Comparison of ENCODE assay signal across 9 cellular contexts in the genomic region with DNA sequence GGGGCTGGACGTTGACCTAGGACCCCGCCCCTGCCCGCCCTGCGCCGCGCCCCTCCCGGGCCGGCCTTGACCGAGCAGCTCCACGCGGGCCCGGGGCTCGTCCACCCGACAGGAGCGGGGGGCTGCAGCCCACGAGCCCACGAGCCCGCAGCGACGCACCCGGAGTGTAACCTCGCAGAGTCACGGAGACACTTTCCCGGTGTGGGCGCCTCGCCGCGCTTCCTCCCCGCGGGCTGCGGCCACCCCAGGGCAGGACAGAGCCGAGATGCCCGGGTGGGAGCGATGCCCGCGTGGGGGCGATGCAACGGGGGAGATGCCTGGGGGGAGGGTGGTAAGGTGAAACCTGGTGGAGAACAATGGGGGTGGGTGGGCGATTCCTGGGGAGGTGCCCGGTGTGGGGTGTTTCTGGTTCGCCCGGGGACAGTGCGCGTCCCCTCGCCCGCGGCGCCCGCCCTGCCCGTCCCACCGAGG. TPM values are rescaled to one million over a fixed set of nuclear protein-coding genes. Genes with fewer than 3 reads are reported as not detected.
A peak's percentile ranks its signal among the peaks of the same experiment; 100 is the strongest.
DNase-seq lines count a peak whose midpoint lies in the region; ATAC-seq and TF ChIP-seq lines count a peak whose summit lies in the region.
"Had no signal": no experiment of that assay in that cellular context is flagged by ENCODE, and none has a peak within 500 bp of the region (broad histone marks: within the 10 kb centered on the region; RNA-seq: fewer than 3 reads in every experiment).

No MANE protein-coding gene starts in this region.

- POLR2A ChIA-PET in CD8-positive, alpha-beta T cell (lab: Charles Lee) = interaction anchor here (1.2 kb wide), 2 partner anchors 10 to 22 kb away, joined by 3 to 8 read pairs; no protein-coding TSS in a partner anchor

- intact Hi-C loops in CD8-positive, alpha-beta T cell (cut with DNase I, micrococcal nuclease) = no loop called here

- H3K4me3 ChIP-seq in CD8-positive, alpha-beta T cell (ENCODE audit: low read depth, low read length) = peak overlapping the region; percentile 35
- H3K4me3 ChIP-seq in NB4 (ENCODE audit: low read depth, low read length) = peak overlapping the region; percentile 32
- peak overlapping the region; percentile 41 for H3K4me3 ChIP-seq in fibroblast of villous mesenchyme (ENCODE audit: low read depth, low read length)
- peak overlapping the region; percentile 57 for H3K4me3 ChIP-seq in rectal smooth muscle tissue (ENCODE audit: low read length)

- H3K9me3 ChIP-seq in CD8-positive, alpha-beta T cell (ENCODE audit: low read length) = no peaks in the 10 kb centered on the region

- no peak for TF ChIP-seq CTCF in CD8-positive, alpha-beta T cell (IDR thresholded peaks at IDR 0.05)
- no peak for TF ChIP-seq CTCF in NB4 (IDR thresholded peaks at IDR 0.05; ENCODE audit: low read depth, low read length)
- TF ChIP-seq CTCF in fibroblast of villous mesenchyme (IDR thresholded peaks at IDR 0.05; ENCODE audit: insufficient read depth, low read depth, low read length) = no peak
- TF ChIP-seq CTCF in foreskin keratinocyte (conservative IDR thresholded peaks at IDR 0.05) = no peak

- H3K27me3 Mint-ChIP-seq in CD8-positive, alpha-beta T cell (ENCODE audit: low read depth) = no peaks in the 10 kb centered on the region
- no peaks in the 10 kb centered on the region for H3K27me3 Mint-ChIP-seq in activated T-helper 17 cell treated with anti-CD3 and anti-CD28 coated beads, Interleukin-2, amount 50 U/mL, for 72 hours

- TF ChIP-seq POLR2A in NB4 (IDR thresholded peaks at IDR 0.05; ENCODE audit: extremely low read depth, insufficient read length) = no peak

- H3K27me3 ChIP-seq in CD8-positive, alpha-beta T cell (ENCODE audit: insufficient read depth, low read length) = no peaks in the 10 kb centered on the region
- H3K27me3 ChIP-seq in rectal smooth muscle tissue (ENCODE audit: control insufficient read depth, insufficient read depth, low read length) = peaks cover 16% of the 10 kb centered on the region
- peaks cover 75% of the 10 kb centered on the region for H3K27me3 ChIP-seq in foreskin keratinocyte

- peak overlapping the region; percentile 49 for H3K4me3 Mint-ChIP-seq in CD8-positive, alpha-beta T cell
- no peak overlapping the region for H3K4me3 Mint-ChIP-seq in activated T-helper 17 cell treated with anti-CD3 and anti-CD28 coated beads, Interleukin-2, amount 50 U/mL, for 72 hours

- ATAC-seq in CD8-positive, alpha-beta T cell = no peak
- no peak for ATAC-seq in activated T-helper 17 cell treated with anti-CD3 and anti-CD28 coated beads, Interleukin-2, amount 50 U/mL, for 72 hours (replicated peaks)
- ATAC-seq in foreskin keratinocyte = no peak

- DNase-seq in CD8-positive, alpha-beta T cell = no peak
- DNase-seq in NB4 (ENCODE audit: low read depth) (no peak), fibroblast of villous mesenchyme (ENCODE audit: low read depth) (no peak), foreskin melanocyte (no peak), foreskin keratinocyte (no peak), middle frontal gyrus (ENCODE audit: extremely low spot score, low spot score) (no peak)
- DNase-seq: NCI-H510A treated with DMSO at 0.1 percent for 48 hours had no signal

- peaks cover 23% of the 10 kb centered on the region for H3K4me1 Mint-ChIP-seq in CD8-positive, alpha-beta T cell (ENCODE audit: low read depth)
- peaks cover 6% of the 10 kb centered on the region for H3K4me1 Mint-ChIP-seq in activated T-helper 17 cell treated with anti-CD3 and anti-CD28 coated beads, Interleukin-2, amount 50 U/mL, for 72 hours

- H3K27ac ChIP-seq in CD8-positive, alpha-beta T cell (ENCODE audit: low read depth, low read length) = no peak overlapping the region
- H3K27ac ChIP-seq in rectal smooth muscle tissue (ENCODE audit: low read depth, low read length) = no peak overlapping the region
- H3K27ac ChIP-seq in foreskin keratinocyte = no peak overlapping the region

- H3K36me3 Mint-ChIP-seq in CD8-positive, alpha-beta T cell = no peaks in the 10 kb centered on the region
- H3K36me3 Mint-ChIP-seq in activated T-helper 17 cell treated with anti-CD3 and anti-CD28 coated beads, Interleukin-2, amount 50 U/mL, for 72 hours (ENCODE audit: low read depth) = no peaks in the 10 kb centered on the region

- no peak overlapping the region for H3K9ac ChIP-seq in rectal smooth muscle tissue (ENCODE audit: low read length)

- H3K27ac Mint-ChIP-seq in CD8-positive, alpha-beta T cell = no peak overlapping the region
- no peak overlapping the region for H3K27ac Mint-ChIP-seq in activated T-helper 17 cell treated with anti-CD3 and anti-CD28 coated beads, Interleukin-2, amount 50 U/mL, for 72 hours

- CTCF ChIA-PET in CD8-positive, alpha-beta T cell (lab: Charles Lee) = no interaction called here

- no peaks in the 10 kb centered on the region for H3K9me3 Mint-ChIP-seq in CD8-positive, alpha-beta T cell
- no peaks in the 10 kb centered on the region for H3K9me3 Mint-ChIP-seq in activated T-helper 17 cell treated with anti-CD3 and anti-CD28 coated beads, Interleukin-2, amount 50 U/mL, for 72 hours

- no peaks in the 10 kb centered on the region for H3K36me3 ChIP-seq in CD8-positive, alpha-beta T cell (ENCODE audit: insufficient read depth, low read length)
- H3K36me3 ChIP-seq in rectal smooth muscle tissue (ENCODE audit: control insufficient read depth, insufficient read depth, low read length) = no peaks in the 10 kb centered on the region

- peaks cover 16% of the 10 kb centered on the region for H3K4me1 ChIP-seq in CD8-positive, alpha-beta T cell (ENCODE audit: insufficient read depth, low read length)
- H3K4me1 ChIP-seq in rectal smooth muscle tissue (ENCODE audit: control insufficient read depth, insufficient read depth, low read length) (no peaks in the 10 kb centered on the region), foreskin keratinocyte (no peaks in the 10 kb centered on the region)

RNA-seq across cellular contexts. Expression of gene ZBED4, which starts 4.9 kb away (rescaled TPM):
- total RNA-seq in CD8-positive, alpha-beta T cell = 10 to 100 TPM; 16.2 to 16.6 TPM
- total RNA-seq in fibroblast of villous mesenchyme (10.6 and 13.4 TPM in 2 replicates), foreskin keratinocyte (17.0 and 17.8 TPM in 2 replicates)
- 10 to 100 TPM; 27.1 to 28.5 TPM for total RNA-seq in activated T-helper 17 cell treated with anti-CD3 and anti-CD28 coated beads, Interleukin-2, amount 50 U/mL, for 72 hours
- polyA plus RNA-seq in foreskin keratinocyte = 4.8 and 5.5 TPM in 2 replicates

RNA-seq across cellular contexts. Expression of gene BRD1, which starts 21.1 kb away (rescaled TPM):
- 100 to 1,000 TPM; 159 to 167 TPM for total RNA-seq in CD8-positive, alpha-beta T cell
- total RNA-seq in fibroblast of villous mesenchyme (29.3 and 29.8 TPM in 2 replicates), foreskin keratinocyte (16.8 and 18.8 TPM in 2 replicates)
- total RNA-seq in activated T-helper 17 cell treated with anti-CD3 and anti-CD28 coated beads, Interleukin-2, amount 50 U/mL, for 72 hours = 10 to 100 TPM; 43.4 to 43.8 TPM
- 7.6 and 8.5 TPM in 2 replicates for polyA plus RNA-seq in foreskin keratinocyte
